Comparison of ENCODE assay signal across 11 cellular contexts in genomic region chr12:93678779-93679178, GRCh38. TPM values are rescaled to one million over a fixed set of nuclear protein-coding genes. Genes with fewer than 3 reads are reported as not detected.
DNase-seq lines count a peak whose midpoint lies in the region; ATAC-seq and TF ChIP-seq lines count a peak whose summit lies in the region.
"Had no signal": no experiment of that assay in that cellular context is flagged by ENCODE, and none has a peak within 500 bp of the region (broad histone marks: within the 10 kb centered on the region; RNA-seq: fewer than 3 reads in every experiment).

No MANE protein-coding gene starts in this region.

- H4K20me1 ChIP-seq in H9 (ENCODE audit: control insufficient read depth, insufficient read depth, insufficient read length) = no peaks in the 10 kb centered on the region

- DNase-seq in H9 (no peak), cerebellar nuclear complex (lab: John Stamatoyannopoulos, UW) (no peak), NCI-H1092 treated with DMSO at 0.1 percent for 48 hours (lab: John Stamatoyannopoulos, UW) (no peak), amniotic stem cell (lab: John Stamatoyannopoulos, UW) (no peak)
- DNase-seq in activated naive CD8-positive, alpha-beta T cell treated with anti-CD3 and anti-CD28 coated beads for 36 hours = no peak
- DNase-seq in naive thymus-derived CD4-positive, alpha-beta T cell = no peak
- DNase-seq in activated CD4-positive, CD25-positive, alpha-beta regulatory T cell (lab: John Stamatoyannopoulos, UW) = no peak
- DNase-seq: activated effector memory CD4-positive, alpha-beta T cell treated with anti-CD3 and anti-CD28 coated beads, Interleukin-2, amount 50 U/mL, for 16 hours; DMS 273 treated with DMSO at 0.1 percent for 48 hours; KBM-7 had no signal

- no peak overlapping the region for H3K14ac ChIP-seq in H9 (ENCODE audit: insufficient read depth, low read length)

- no peak overlapping the region for H3K56ac ChIP-seq in H9 (ENCODE audit: insufficient read length, low read depth, low read length)

- H4K8ac ChIP-seq in H9 (replicated peaks; ENCODE audit: insufficient read length, low read depth, low read length) = no peak overlapping the region

- H3K79me2 ChIP-seq in H9 (ENCODE audit: insufficient read depth, low read length) = no peaks in the 10 kb centered on the region

- no peak overlapping the region for H2AFZ ChIP-seq in H9 (ENCODE audit: low read length)

- no peaks in the 10 kb centered on the region for H3K36me3 ChIP-seq in naive thymus-derived CD4-positive, alpha-beta T cell (ENCODE audit: control insufficient read depth in 2 of 3, insufficient read depth in 3 of 3, low read length in 3 of 3)

- H3K23ac ChIP-seq in H9 (ENCODE audit: insufficient read length, low read depth, low read length) = no peak overlapping the region

- no peak overlapping the region for H3K4me2 ChIP-seq in H9 (ENCODE audit: insufficient read depth, insufficient read length, low read length)

- POLR2A ChIA-PET in naive thymus-derived CD4-positive, alpha-beta T cell (lab: Charles Lee) = interaction anchor here (0.7 to 0.9 kb wide), 7 partner anchors 73 to 1311 kb away, joined by 3 to 5 read pairs (median 4); no protein-coding TSS in a partner anchor

- no peak overlapping the region for H2AK5ac ChIP-seq in H9 (ENCODE audit: insufficient read length, low read length)

- no peaks in the 10 kb centered on the region for H3K9me3 ChIP-seq in H9 (ENCODE audit: control insufficient read depth, low read depth, low read length)
- H3K9me3 ChIP-seq in naive thymus-derived CD4-positive, alpha-beta T cell (ENCODE audit: control insufficient read depth in 2 of 3, low read length in 3 of 3) = no peaks in the 10 kb centered on the region

- H2BK5ac ChIP-seq in H9 (ENCODE audit: insufficient read length, low read length) = no peak overlapping the region

- H3K27me3 ChIP-seq in H9 (ENCODE audit: insufficient read depth, low read length) = no peaks in the 10 kb centered on the region
- no peaks in the 10 kb centered on the region for H3K27me3 ChIP-seq in naive thymus-derived CD4-positive, alpha-beta T cell (ENCODE audit: control insufficient read depth in 2 of 2, insufficient read depth in 2 of 2, low read length in 2 of 2)

- no peak for TF ChIP-seq CTCF in C4-2B (conservative IDR thresholded peaks at IDR 0.05)
- no peak for TF ChIP-seq CTCF in H9 (conservative IDR thresholded peaks at IDR 0.05)

- H3K4ac ChIP-seq in H9 (ENCODE audit: low read depth, low read length) = no peak overlapping the region

- H3K4me3 ChIP-seq in naive thymus-derived CD4-positive, alpha-beta T cell (ENCODE audit: low read length) = no peak overlapping the region

- no peak overlapping the region for H3K9ac ChIP-seq in H9 (ENCODE audit: extremely low read depth, insufficient read length, low read length)

- no peaks in the 10 kb centered on the region; the same call in 1 of the 2 replicates for H3K27me3 Mint-ChIP-seq in H9 (ENCODE audit: low read depth)
- H3K27me3 Mint-ChIP-seq in activated naive CD8-positive, alpha-beta T cell treated with anti-CD3 and anti-CD28 coated beads for 36 hours = peaks cover 7% of the 10 kb centered on the region
- H3K27me3 Mint-ChIP-seq in naive thymus-derived CD4-positive, alpha-beta T cell = peaks cover 2 to 7% (median 6%) of the 10 kb centered on the region in 5 donors

- no peaks in the 10 kb centered on the region for H3K79me1 ChIP-seq in H9 (ENCODE audit: insufficient read depth, low read depth, low read length, poor library complexity, severe bottlenecking)

- H3K27ac ChIP-seq in C4-2B (peak overlapping the region; percentile 94; the same call in 1 of the 2 replicates), H9 (ENCODE audit: insufficient read length, low read depth, low read length) (no peak overlapping the region)
- H3K27ac ChIP-seq in naive thymus-derived CD4-positive, alpha-beta T cell (ENCODE audit: low read depth, low read length) = no peak overlapping the region

- no peak for ATAC-seq in naive thymus-derived CD4-positive, alpha-beta T cell

- no peak overlapping the region for H2BK15ac ChIP-seq in H9 (ENCODE audit: low read depth, low read length)

- H4K91ac ChIP-seq in H9 (ENCODE audit: insufficient read length, low read depth, low read length) = no peak overlapping the region

- H3T11ph ChIP-seq in H9 (ENCODE audit: low read length) = no peak overlapping the region

- H3K18ac ChIP-seq in H9 (ENCODE audit: insufficient read length, low read depth, low read length) = no peak overlapping the region

- WGBS in H9 (ENCODE audit: extremely low coverage, insufficient read length, low lambda C conversion rate) = no CpG with 5 or more reads among the region's 5 CpGs

- H3K23me2 ChIP-seq in H9 (ENCODE audit: insufficient read length, low read depth, low read length, poor library complexity, severe bottlenecking) = peaks cover 7% of the 10 kb centered on the region

- no peaks in the 10 kb centered on the region for H3K9me3 Mint-ChIP-seq in H9
- peaks cover 6% of the 10 kb centered on the region for H3K9me3 Mint-ChIP-seq in activated naive CD8-positive, alpha-beta T cell treated with anti-CD3 and anti-CD28 coated beads for 36 hours
- peaks cover 0 to 10% (median 0%) of the 10 kb centered on the region in 11 donors for H3K9me3 Mint-ChIP-seq in naive thymus-derived CD4-positive, alpha-beta T cell

- no peak overlapping the region for H4K5ac ChIP-seq in H9 (ENCODE audit: insufficient read length, low read depth, low read length)

- CTCF ChIA-PET in naive thymus-derived CD4-positive, alpha-beta T cell (lab: Charles Lee) = interaction anchor here (0.8 to 2.4 kb wide), 2 partner anchors 422 to 423 kb away, joined by 3 to 9 read pairs; no protein-coding TSS in a partner anchor

- H3K4me3 Mint-ChIP-seq in H9 = peak overlapping the region; percentile 88 to 94
- H3K4me3 Mint-ChIP-seq in activated naive CD8-positive, alpha-beta T cell treated with anti-CD3 and anti-CD28 coated beads for 36 hours = peak overlapping the region; percentile 95
- H3K4me3 Mint-ChIP-seq in naive thymus-derived CD4-positive, alpha-beta T cell = peak overlapping the region; percentile 82 to 100 (median 98)

- intact Hi-C loops in naive thymus-derived CD4-positive, alpha-beta T cell (cut with micrococcal nuclease) = loop anchor here (5.0 to 10.0 kb wide), 9 partner anchors 86 to 1866 kb away; partner anchors contain the start of genes NDUFA12 (in 1 of the 2) and NUDT4 (in 1 of the 2)

- peaks cover 47 to 54% of the 10 kb centered on the region in 2 experiments for H3K4me1 Mint-ChIP-seq in H9
- H3K4me1 Mint-ChIP-seq in activated naive CD8-positive, alpha-beta T cell treated with anti-CD3 and anti-CD28 coated beads for 36 hours = peaks cover 25% of the 10 kb centered on the region
- H3K4me1 Mint-ChIP-seq in naive thymus-derived CD4-positive, alpha-beta T cell = peaks cover 22 to 67% (median 53%) of the 10 kb centered on the region in 7 donors

- H3K27ac Mint-ChIP-seq in H9 = peak overlapping the region; percentile 99 to 100 (median 99)
- peak overlapping the region; percentile 98 for H3K27ac Mint-ChIP-seq in activated naive CD8-positive, alpha-beta T cell treated with anti-CD3 and anti-CD28 coated beads for 36 hours
- peak overlapping the region; percentile 56 to 100 (median 100) for H3K27ac Mint-ChIP-seq in naive thymus-derived CD4-positive, alpha-beta T cell

- peaks cover 0 to 5% (median 5%) of the 10 kb centered on the region in 3 experiments; a peak in 2 of 7 replicates for H3K36me3 Mint-ChIP-seq in H9 (ENCODE audit: insufficient read depth in 1 of 3, low read depth in 3 of 3)
- peaks cover 15% of the 10 kb centered on the region for H3K36me3 Mint-ChIP-seq in activated naive CD8-positive, alpha-beta T cell treated with anti-CD3 and anti-CD28 coated beads for 36 hours
- peaks cover 17 to 35% (median 31%) of the 10 kb centered on the region in 5 donors for H3K36me3 Mint-ChIP-seq in naive thymus-derived CD4-positive, alpha-beta T cell

- H2BK120ac ChIP-seq in H9 (ENCODE audit: low read depth, low read length, poor library complexity, severe bottlenecking) = no peak overlapping the region

- H3K4me1 ChIP-seq in H9 (ENCODE audit: insufficient read depth, low read length) = peaks cover 3% of the 10 kb centered on the region; the same call in 1 of the 2 replicates
- peaks cover 5 to 9% of the 10 kb centered on the region in 2 donors for H3K4me1 ChIP-seq in naive thymus-derived CD4-positive, alpha-beta T cell (ENCODE audit: control insufficient read depth in 2 of 2, insufficient read depth in 2 of 2, low read length in 2 of 2)

- no peak overlapping the region for H2BK20ac ChIP-seq in H9 (ENCODE audit: low read depth, low read length, poor library complexity, severe bottlenecking)

- no peak overlapping the region for H2BK12ac ChIP-seq in H9 (ENCODE audit: insufficient read length, low read depth, low read length)

RNA-seq across cellular contexts. Expression of gene CRADD, which starts 1.6 kb away (rescaled TPM):
- total RNA-seq in H9 (2021) = 7.6 and 8.1 TPM in 2 replicates
- 1 to 10 TPM; 6.0 to 8.7 TPM for total RNA-seq in activated naive CD8-positive, alpha-beta T cell treated with anti-CD3 and anti-CD28 coated beads for 36 hours
- total RNA-seq in naive thymus-derived CD4-positive, alpha-beta T cell = 10 to 100 TPM; 11.4 to 17.1 (median 13.8) TPM
- 10 to 100 TPM; 13.0 to 16.8 TPM for polyA plus RNA-seq in naive thymus-derived CD4-positive, alpha-beta T cell
